ENCODE assay signal across 11 cellular contexts in the genomic region with DNA sequence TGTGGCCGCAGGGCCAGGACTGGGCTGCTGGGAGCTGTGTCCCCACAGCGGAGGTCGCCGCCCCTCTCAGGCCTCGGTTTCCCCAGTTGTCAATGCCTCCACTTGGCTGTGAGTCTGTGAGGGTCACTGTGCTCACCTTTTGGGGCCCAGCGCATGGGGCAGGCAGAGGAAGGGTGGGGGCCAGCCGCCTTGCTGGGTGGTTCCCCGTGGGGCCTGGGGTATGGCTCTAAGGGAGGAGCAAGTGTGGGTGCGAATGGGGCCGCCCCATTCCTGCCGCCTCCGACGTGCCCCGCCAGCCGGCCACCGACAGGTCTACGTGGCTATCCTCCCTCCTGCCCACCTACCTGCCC. TPM values are rescaled to one million over a fixed set of nuclear protein-coding genes. Genes with fewer than 3 reads are reported as not detected.
DNase-seq lines count a peak whose midpoint lies in the region; ATAC-seq, FAIRE-seq and TF ChIP-seq lines count a peak whose summit lies in the region.
"Had no signal": no experiment of that assay in that cellular context is flagged by ENCODE, and none has a peak within 500 bp of the region (broad histone marks: within the 10 kb centered on the region; RNA-seq: fewer than 3 reads in every experiment).

No MANE protein-coding gene starts in this region.

- WGBS in A549 (ENCODE audit: missing lambda C conversion rate) = 85% methylated on average over 4 of the region's 17 CpGs

- CTCF ChIA-PET in A549 (lab: Yijun Ruan, JAX) (no interaction called here), GM10248 (lab: Yijun Ruan, JAX) (no interaction called here)

- peaks cover 10% of the 10 kb centered on the region for H3K4me1 Mint-ChIP-seq in chondrocyte (ENCODE audit: low read depth)
- no peaks in the 10 kb centered on the region for H3K4me1 Mint-ChIP-seq in nephron

- intact Hi-C loops in head of caudate nucleus (cut with DNase I) = no loop called here

- H3K4me3 ChIP-seq in A549 (peak overlapping the region; percentile 50), HUES48 (ENCODE audit: low read depth, low read length) (0 out of 2 replicates have a peak overlapping the region, but pooled peaks have one; percentile 54)

- TF ChIP-seq RAD21 in A549 (conservative IDR thresholded peaks at IDR 0.05 in 1 of 2, IDR thresholded peaks at IDR 0.05 in 1 of 2) = no peak

- FAIRE-seq in A549 (lab: Jason Lieb, UNC) = no peak
- FAIRE-seq in D721Med (lab: Jason Lieb, UNC) = no peak

- TF ChIP-seq POLR2A in A549 (IDR thresholded peaks at IDR 0.05; ENCODE audit: low read length) = no peak

- peak overlapping the region; percentile 93 for H3K4me2 ChIP-seq in A549

- no peak for TF ChIP-seq EP300 in A549 (IDR thresholded peaks at IDR 0.05)

- H3K27me3 ChIP-seq in HUES48 (ENCODE audit: control insufficient read depth, insufficient read depth, low read length) = peaks cover 15% of the 10 kb centered on the region

- no peaks in the 10 kb centered on the region for H3K36me3 Mint-ChIP-seq in chondrocyte (ENCODE audit: low read depth)
- no peaks in the 10 kb centered on the region for H3K36me3 Mint-ChIP-seq in nephron (ENCODE audit: low read depth)

- peak in 1 of 2 experiments; percentile 3; a peak in 3 of 6 replicates for ATAC-seq in A549

- POLR2A ChIA-PET in A549 (lab: Yijun Ruan, JAX) = no interaction called here
- POLR2A ChIA-PET in GM10248 (lab: Yijun Ruan, JAX) = no interaction called here

- H3K4me1 ChIP-seq in A549 (peaks cover 22% of the 10 kb centered on the region), HUES48 (ENCODE audit: control insufficient read depth, insufficient read depth, low read length) (peaks cover 2% of the 10 kb centered on the region; the same call in 1 of the 2 replicates)

- H3K27me3 Mint-ChIP-seq in chondrocyte (ENCODE audit: low read depth) = no peaks in the 10 kb centered on the region
- peaks cover 22% of the 10 kb centered on the region for H3K27me3 Mint-ChIP-seq in nephron (ENCODE audit: low read depth)

- H3K4me3 Mint-ChIP-seq in chondrocyte (ENCODE audit: unreplicated experiment) = peak overlapping the region; percentile 75
- H3K4me3 Mint-ChIP-seq in nephron = peak overlapping the region; percentile 69 to 85 (median 78)

- DNase-seq in A549 (ENCODE audit: low read depth in 1 of 2, low spot score in 1 of 2) (no peak), chondrocyte (ENCODE audit: low spot score) (no peak), head of caudate nucleus (no peak), NCI-H187 (lab: John Stamatoyannopoulos, UW) (no peak), D721Med (ENCODE audit: insufficient read length, low spot score) (no peak), GM10248 (ENCODE audit: extremely low spot score) (no peak)
- DNase-seq: RPMI8226 had no signal

- no peaks in the 10 kb centered on the region for H3K9me3 Mint-ChIP-seq in chondrocyte (ENCODE audit: low read depth)
- no peaks in the 10 kb centered on the region for H3K9me3 Mint-ChIP-seq in nephron

- no peak overlapping the region for H3K27ac Mint-ChIP-seq in chondrocyte (ENCODE audit: unreplicated experiment)
- H3K27ac Mint-ChIP-seq in nephron = no peak overlapping the region

- H3K36me3 ChIP-seq in HUES48 (ENCODE audit: control insufficient read depth, insufficient read depth, low read length) = no peaks in the 10 kb centered on the region

- TF ChIP-seq CTCF in A549 (IDR thresholded peaks at IDR 0.05) (no peak), chondrocyte (IDR thresholded peaks at IDR 0.05) (no peak), nephron (IDR thresholded peaks at IDR 0.05; ENCODE audit: unreplicated experiment in 3 of 3) (no peak), D721Med (IDR thresholded peaks at IDR 0.05; ENCODE audit: insufficient read depth, missing control alignments) (no peak), GM10248 (IDR thresholded peaks at IDR 0.05; ENCODE audit: control extremely low read depth, extremely low read depth, low read depth, missing control alignments) (no peak)

- H3K9ac ChIP-seq in HUES48 (ENCODE audit: low read depth, low read length) = no peak overlapping the region

- H3K27ac ChIP-seq in A549 = peak overlapping the region in 1 of 2 experiments; percentile 67; a peak in 4 of 6 replicates
- H3K27ac ChIP-seq in HUES48 (ENCODE audit: low read depth, low read length) = no peak overlapping the region

- H3K9me3 ChIP-seq in A549 = no peaks in the 10 kb centered on the region
- no peaks in the 10 kb centered on the region for H3K9me3 ChIP-seq in HUES48 (ENCODE audit: control insufficient read depth, insufficient read depth, low read length)

TF ChIP-seq in A549, 52 proteins besides CTCF, POLR2A, EP300 and RAD21:
- TF ChIP-seq RNF2 (IDR thresholded peaks at IDR 0.05; ENCODE audit: borderline replicate concordance, low read depth) (no peak), ZNF302 (CRISPR knock-in tag; IDR thresholded peaks at IDR 0.05) (no peak), NPAS2 (CRISPR knock-in tag; IDR thresholded peaks at IDR 0.05; ENCODE audit: borderline replicate concordance) (no peak), SMC3 (IDR thresholded peaks at IDR 0.05) (no peak), RFX5 (IDR thresholded peaks at IDR 0.05) (no peak), NR3C1 (IDR thresholded peaks at IDR 0.05) (no peak), GATA3 (IDR thresholded peaks at IDR 0.05; ENCODE audit: borderline replicate concordance) (no peak), CEBPB (IDR thresholded peaks at IDR 0.05) (no peak), HOXA7 (CRISPR knock-in tag; IDR thresholded peaks at IDR 0.05) (no peak), TFCP2L1 (CRISPR knock-in tag; IDR thresholded peaks at IDR 0.05) (no peak), FOXS1 (CRISPR knock-in tag; IDR thresholded peaks at IDR 0.05) (no peak)
- TF ChIP-seq, protein P1, sequence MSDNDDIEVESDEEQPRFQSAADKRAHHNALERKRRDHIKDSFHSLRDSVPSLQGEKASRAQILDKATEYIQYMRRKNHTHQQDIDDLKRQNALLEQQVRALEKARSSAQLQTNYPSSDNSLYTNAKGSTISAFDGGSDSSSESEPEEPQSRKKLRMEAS (IDR thresholded peaks at IDR 0.05) = no peak
- TF ChIP-seq, protein P2, sequence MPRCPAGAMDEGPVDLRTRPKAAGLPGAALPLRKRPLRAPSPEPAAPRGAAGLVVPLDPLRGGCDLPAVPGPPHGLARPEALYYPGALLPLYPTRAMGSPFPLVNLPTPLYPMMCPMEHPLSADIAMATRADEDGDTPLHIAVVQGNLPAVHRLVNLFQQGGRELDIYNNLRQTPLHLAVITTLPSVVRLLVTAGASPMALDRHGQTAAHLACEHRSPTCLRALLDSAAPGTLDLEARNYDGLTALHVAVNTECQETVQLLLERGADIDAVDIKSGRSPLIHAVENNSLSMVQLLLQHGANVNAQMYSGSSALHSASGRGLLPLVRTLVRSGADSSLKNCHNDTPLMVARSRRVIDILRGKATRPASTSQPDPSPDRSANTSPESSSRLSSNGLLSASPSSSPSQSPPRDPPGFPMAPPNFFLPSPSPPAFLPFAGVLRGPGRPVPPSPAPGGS (IDR thresholded peaks at IDR 0.05) = no peak
- TF ChIP-seq, protein P3, sequence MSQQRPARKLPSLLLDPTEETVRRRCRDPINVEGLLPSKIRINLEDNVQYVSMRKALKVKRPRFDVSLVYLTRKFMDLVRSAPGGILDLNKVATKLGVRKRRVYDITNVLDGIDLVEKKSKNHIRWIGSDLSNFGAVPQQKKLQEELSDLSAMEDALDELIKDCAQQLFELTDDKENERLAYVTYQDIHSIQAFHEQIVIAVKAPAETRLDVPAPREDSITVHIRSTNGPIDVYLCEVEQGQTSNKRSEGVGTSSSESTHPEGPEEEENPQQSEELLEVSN (IDR thresholded peaks at IDR 0.05; ENCODE audit: borderline replicate concordance, low read depth) = no peak

RNA-seq across cellular contexts. Expression of gene FGF22, which starts 0.8 kb away (rescaled TPM):
- 0.13 TPM in 1 of 2 replicates, not detected in the other for polyA plus RNA-seq in A549 (2011; rRNA removed)
- polyA plus RNA-seq in A549 (2012; cell fraction: cytosol; rRNA removed) = 0.28 and 0.39 TPM in 2 replicates
- 1.5 and 1.7 TPM in 2 replicates for polyA plus RNA-seq in A549 (2012; cell fraction: nucleus; rRNA removed)
- polyA plus RNA-seq in A549 (2017; fragmentation: RNase III; extraction: RNeasy Plus Mini Kit Qiagen cat#74134 plus additional on column Dnase treatment) = 0.79 to 1.1 TPM (median 1.0 TPM) in 3 replicates
- polyA minus RNA-seq in A549 (2011; rRNA and poly(A)+ RNA removed) = not detected in 2 replicates
- total RNA-seq in chondrocyte = not detected in 3 replicates
- total RNA-seq: kidney epithelial cell had no signal

RNA-seq across cellular contexts. Expression of gene POLRMT, which starts 5.5 kb away (rescaled TPM):
- polyA plus RNA-seq in A549 (2011; rRNA removed) (41.9 and 59.8 TPM in 2 replicates), A549 (2017; fragmentation: RNase III; extraction: RNeasy Plus Mini Kit Qiagen cat#74134 plus additional on column Dnase treatment) (65.0 to 68.8 TPM (median 66.5 TPM) in 3 replicates)
- 58.8 and 76.2 TPM in 2 replicates for polyA plus RNA-seq in A549 (2012; cell fraction: cytosol; rRNA removed)
- polyA plus RNA-seq in A549 (2012; cell fraction: nucleus; rRNA removed) = 187 and 288 TPM in 2 replicates
- polyA minus RNA-seq in A549 (2011; rRNA and poly(A)+ RNA removed) = 192 and 233 TPM in 2 replicates
- total RNA-seq in chondrocyte = 27.3 to 35.8 TPM (median 35.5 TPM) in 3 replicates

RNA-seq across cellular contexts. Expression of gene RNF126, which starts 24.1 kb away (rescaled TPM):
- polyA plus RNA-seq in A549 (2011; rRNA removed) (3.1 and 4.9 TPM in 2 replicates), A549 (2017; fragmentation: RNase III; extraction: RNeasy Plus Mini Kit Qiagen cat#74134 plus additional on column Dnase treatment) (35.0 to 36.3 TPM (median 35.4 TPM) in 3 replicates)
- polyA plus RNA-seq in A549 (2012; cell fraction: cytosol; rRNA removed) = 43.6 and 53.5 TPM in 2 replicates
- polyA plus RNA-seq in A549 (2012; cell fraction: nucleus; rRNA removed) = 71.1 and 89.5 TPM in 2 replicates
- 2.4 and 5.0 TPM in 2 replicates for polyA minus RNA-seq in A549 (2011; rRNA and poly(A)+ RNA removed)
- 29.3 to 36.3 TPM (median 29.5 TPM) in 3 replicates for total RNA-seq in chondrocyte

RNA-seq across cellular contexts. Expression of gene FSTL3, which starts 37.3 kb away (rescaled TPM):
- polyA plus RNA-seq in A549 (2011; rRNA removed) (45.5 and 58.1 TPM in 2 replicates), A549 (2017; fragmentation: RNase III; extraction: RNeasy Plus Mini Kit Qiagen cat#74134 plus additional on column Dnase treatment) (110 to 131 TPM (median 118 TPM) in 3 replicates)
- polyA plus RNA-seq in A549 (2012; cell fraction: cytosol; rRNA removed) = 109 and 193 TPM in 2 replicates
- 322 and 573 TPM in 2 replicates for polyA plus RNA-seq in A549 (2012; cell fraction: nucleus; rRNA removed)
- 32.4 and 35.3 TPM in 2 replicates for polyA minus RNA-seq in A549 (2011; rRNA and poly(A)+ RNA removed)
- 267 to 316 TPM (median 312 TPM) in 3 replicates for total RNA-seq in chondrocyte

RNA-seq across cellular contexts. Expression of gene HCN2, which starts 49.2 kb away (rescaled TPM):
- polyA plus RNA-seq in A549 (2011; rRNA removed) (2.7 and 7.1 TPM in 2 replicates), A549 (2017; fragmentation: RNase III; extraction: RNeasy Plus Mini Kit Qiagen cat#74134 plus additional on column Dnase treatment) (23.2 to 24.8 TPM (median 24.7 TPM) in 3 replicates)
- polyA plus RNA-seq in A549 (2012; cell fraction: cytosol; rRNA removed) = 11.4 and 16.3 TPM in 2 replicates
- polyA plus RNA-seq in A549 (2012; cell fraction: nucleus; rRNA removed) = 13.9 and 20.2 TPM in 2 replicates
- polyA minus RNA-seq in A549 (2011; rRNA and poly(A)+ RNA removed) = 15.7 and 22.3 TPM in 2 replicates
- 6.2 to 6.8 TPM (median 6.7 TPM) in 3 replicates for total RNA-seq in chondrocyte
- total RNA-seq: HT-29 had no signal
